Comparison of ENCODE assay signal across 9 cellular contexts in the genomic region with DNA sequence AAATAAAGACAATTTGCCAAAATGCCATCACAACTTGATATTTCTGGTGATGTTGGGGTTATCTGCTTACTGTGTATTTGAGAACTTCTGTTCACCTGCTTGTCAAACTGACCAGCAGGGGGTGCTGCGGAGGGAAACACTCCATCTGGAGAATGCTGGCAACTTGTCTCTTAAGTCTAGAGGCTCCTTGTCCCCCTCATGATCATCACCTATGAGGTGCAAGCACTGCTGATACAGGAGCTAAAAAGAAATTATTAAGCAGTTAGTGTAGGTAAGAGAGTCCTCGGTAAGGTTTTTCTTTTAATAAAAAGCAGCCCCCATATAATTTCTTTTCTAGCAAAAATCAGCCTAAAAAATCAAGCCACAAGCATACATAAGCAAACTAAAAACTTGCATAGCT. TPM values are rescaled to one million over a fixed set of nuclear protein-coding genes. Genes with fewer than 3 reads are reported as not detected.
DNase-seq lines count a peak whose midpoint lies in the region; ATAC-seq and TF ChIP-seq lines count a peak whose summit lies in the region.
"Had no signal": no experiment of that assay in that cellular context is flagged by ENCODE, and none has a peak within 500 bp of the region (broad histone marks: within the 10 kb centered on the region; RNA-seq: fewer than 3 reads in every experiment).

No MANE protein-coding gene starts in this region.

- H3K27ac ChIP-seq in CD4-positive, CD25-positive, alpha-beta regulatory T cell (ENCODE audit: insufficient read depth, low read length, poor library complexity, severe bottlenecking): no peak overlapping the region
- H3K27ac ChIP-seq in KMS-11: no peak overlapping the region
- H3K27ac ChIP-seq in mesendoderm (ENCODE audit: low read depth, low read length): no peak overlapping the region

- H3K27me3 Mint-ChIP-seq in CD4-positive, CD25-positive, alpha-beta regulatory T cell: peaks cover 55% of the 10 kb centered on the region

- H3K9me3 ChIP-seq in CD4-positive, CD25-positive, alpha-beta regulatory T cell (ENCODE audit: control insufficient read depth in 2 of 2, low read length in 2 of 2): no peaks in the 10 kb centered on the region

- H3K18ac ChIP-seq in mesendoderm (ENCODE audit: low read length): no peak overlapping the region

- H3K56ac ChIP-seq in mesendoderm (ENCODE audit: low read length): no peak overlapping the region

- H3K27ac Mint-ChIP-seq in CD4-positive, CD25-positive, alpha-beta regulatory T cell: no peak overlapping the region

- H3K79me2 ChIP-seq in KMS-11 (ENCODE audit: insufficient read depth, low read depth) (no peaks in the 10 kb centered on the region), mesendoderm (ENCODE audit: control insufficient read depth, insufficient read depth, low read length) (no peaks in the 10 kb centered on the region)

- H3K4me3 Mint-ChIP-seq in CD4-positive, CD25-positive, alpha-beta regulatory T cell: no peak overlapping the region

- no peak overlapping the region for H3K23ac ChIP-seq in mesendoderm (ENCODE audit: low read length)

- no peak overlapping the region for H2AFZ ChIP-seq in KMS-11 (ENCODE audit: low read depth)

- H3K36me3 ChIP-seq in CD4-positive, CD25-positive, alpha-beta regulatory T cell (ENCODE audit: control insufficient read depth, insufficient read depth, low read length): no peaks in the 10 kb centered on the region
- H3K36me3 ChIP-seq in KMS-11 (ENCODE audit: insufficient read depth): no peaks in the 10 kb centered on the region
- H3K36me3 ChIP-seq in mesendoderm (ENCODE audit: control insufficient read depth, insufficient read depth, low read length): no peaks in the 10 kb centered on the region

- H3K36me3 Mint-ChIP-seq in CD4-positive, CD25-positive, alpha-beta regulatory T cell: no peaks in the 10 kb centered on the region

- no CpG with 5 or more reads among the region's 2 CpGs for WGBS in mesendoderm (ENCODE audit: extremely low coverage, insufficient coverage, low lambda C conversion rate)

- no peak overlapping the region for H3K4me3 ChIP-seq in CD4-positive, CD25-positive, alpha-beta regulatory T cell (ENCODE audit: low read depth, low read length)
- H3K4me3 ChIP-seq in KMS-11 (IDR thresholded peaks at IDR 0.05; ENCODE audit: insufficient read depth, low read depth, low read length) (no peak overlapping the region), choroid plexus epithelial cell (ENCODE audit: low read depth, low read length) (no peak overlapping the region), mesendoderm (ENCODE audit: low read length) (no peak overlapping the region)

- peak in 1 of 2 donors; percentile 64 for ATAC-seq in CD4-positive, CD25-positive, alpha-beta regulatory T cell (ENCODE audit: low read depth in 2 of 2)
- ATAC-seq in GM19043 (IDR thresholded peaks at IDR 0.05; ENCODE audit: low read depth, unreplicated experiment): peak; percentile 39

- no peak overlapping the region for H4K5ac ChIP-seq in mesendoderm (ENCODE audit: low read length)

- H3K4ac ChIP-seq in mesendoderm (ENCODE audit: low read depth, low read length): no peak overlapping the region

- H3K9me3 Mint-ChIP-seq in CD4-positive, CD25-positive, alpha-beta regulatory T cell: no peaks in the 10 kb centered on the region

- no peak overlapping the region for H2BK120ac ChIP-seq in mesendoderm (ENCODE audit: low read depth, low read length)

- no peak overlapping the region for H3K4me2 ChIP-seq in KMS-11
- H3K4me2 ChIP-seq in mesendoderm (ENCODE audit: low read length): no peak overlapping the region

- no peak overlapping the region for H2BK5ac ChIP-seq in mesendoderm (ENCODE audit: low read length)

- H2AK5ac ChIP-seq in mesendoderm (ENCODE audit: low read length): no peak overlapping the region

- peaks cover 0 to 8% (median under 1%) of the 10 kb centered on the region in 4 donors for H3K4me1 Mint-ChIP-seq in CD4-positive, CD25-positive, alpha-beta regulatory T cell

- no peak overlapping the region for H2BK15ac ChIP-seq in mesendoderm (replicated peaks; ENCODE audit: low read depth)

- H4K20me1 ChIP-seq in KMS-11 (ENCODE audit: insufficient read depth): no peaks in the 10 kb centered on the region

- no peaks in the 10 kb centered on the region for H3K79me1 ChIP-seq in mesendoderm (ENCODE audit: low read length)

- H3K4me1 ChIP-seq in CD4-positive, CD25-positive, alpha-beta regulatory T cell (ENCODE audit: control insufficient read depth, insufficient read depth, low read length, poor library complexity, severe bottlenecking): peaks cover 6% of the 10 kb centered on the region
- H3K4me1 ChIP-seq in KMS-11 (ENCODE audit: low read depth, poor library complexity, severe bottlenecking): no peaks in the 10 kb centered on the region
- H3K4me1 ChIP-seq in mesendoderm (ENCODE audit: control insufficient read depth, low read depth, low read length): no peaks in the 10 kb centered on the region

- peak; percentile 64 to 81 (median 73) for DNase-seq in CD4-positive, CD25-positive, alpha-beta regulatory T cell
- DNase-seq in activated CD4-positive, alpha-beta T cell treated with anti-CD3 and anti-CD28 coated beads for 1 hour: peak; percentile 67
- peak; percentile 57 for DNase-seq in choroid plexus epithelial cell (ENCODE audit: low read depth)
- peak; percentile 70 for DNase-seq in mesendoderm
- peak; percentile 46 to 63 for DNase-seq in stimulated activated CD8-positive, alpha-beta memory T cell treated with anti-CD3 and anti-CD28 coated beads, Interleukin-2, amount 100 ng/mL, for 1 hour (ENCODE audit: low read depth in 2 of 2)
- no peak for DNase-seq in cerebellum (ENCODE audit: low spot score)

- H3K27me3 ChIP-seq in CD4-positive, CD25-positive, alpha-beta regulatory T cell (ENCODE audit: control insufficient read depth, insufficient read depth, low read length): no peaks in the 10 kb centered on the region
- H3K27me3 ChIP-seq in KMS-11 (ENCODE audit: insufficient read depth, low read depth) (no peaks in the 10 kb centered on the region), mesendoderm (ENCODE audit: insufficient read depth, low read length, poor library complexity) (no peaks in the 10 kb centered on the region)

- H3K9ac ChIP-seq in KMS-11 (no peak overlapping the region), mesendoderm (ENCODE audit: low read length) (no peak overlapping the region)

- TF ChIP-seq CTCF in KMS-11 (conservative IDR thresholded peaks at IDR 0.05; ENCODE audit: low read depth, low read length) (peak; percentile 82), choroid plexus epithelial cell (conservative IDR thresholded peaks at IDR 0.05; ENCODE audit: low read depth, low read length) (peak; percentile 65)

- H4K8ac ChIP-seq in mesendoderm (ENCODE audit: low read depth, low read length): no peak overlapping the region

RNA-seq across cellular contexts. Expression of gene GLYATL1B, which starts 32.7 kb away (rescaled TPM):
- not detected for total RNA-seq in CD4-positive, CD25-positive, alpha-beta regulatory T cell
- polyA plus RNA-seq in CD4-positive, CD25-positive, alpha-beta regulatory T cell: not detected
- not detected for polyA plus RNA-seq in mesendoderm (2013, experiment 1 of 2)
- polyA plus RNA-seq in mesendoderm (2013, experiment 2 of 2): not detected
- not detected for total RNA-seq in cerebellum
- total RNA-seq: T-helper 1 cell treated with Interleukin-12 subunit alpha and Interleukin-12 subunit beta and Interleukin-4 antibody, amounts not matched to agents 30 ng/mL and 1 ng/mL, for 36 hours had no signal

RNA-seq across cellular contexts. Expression of gene FAM111B, which starts 53.6 kb away (rescaled TPM):
- 3.3 TPM for total RNA-seq in CD4-positive, CD25-positive, alpha-beta regulatory T cell
- polyA plus RNA-seq in CD4-positive, CD25-positive, alpha-beta regulatory T cell: 1 to 10 TPM in 2 of 4 donors, under 1 TPM in 2; 0.15 to 2.3 (median 1.0) TPM
- 25.7 TPM for polyA plus RNA-seq in mesendoderm (2013, experiment 1 of 2)
- polyA plus RNA-seq in mesendoderm (2013, experiment 2 of 2): 26.4 TPM
- total RNA-seq in cerebellum: 15.0 TPM
